Comparison of ENCODE assay signal across 1 cellular context in the genomic region with DNA sequence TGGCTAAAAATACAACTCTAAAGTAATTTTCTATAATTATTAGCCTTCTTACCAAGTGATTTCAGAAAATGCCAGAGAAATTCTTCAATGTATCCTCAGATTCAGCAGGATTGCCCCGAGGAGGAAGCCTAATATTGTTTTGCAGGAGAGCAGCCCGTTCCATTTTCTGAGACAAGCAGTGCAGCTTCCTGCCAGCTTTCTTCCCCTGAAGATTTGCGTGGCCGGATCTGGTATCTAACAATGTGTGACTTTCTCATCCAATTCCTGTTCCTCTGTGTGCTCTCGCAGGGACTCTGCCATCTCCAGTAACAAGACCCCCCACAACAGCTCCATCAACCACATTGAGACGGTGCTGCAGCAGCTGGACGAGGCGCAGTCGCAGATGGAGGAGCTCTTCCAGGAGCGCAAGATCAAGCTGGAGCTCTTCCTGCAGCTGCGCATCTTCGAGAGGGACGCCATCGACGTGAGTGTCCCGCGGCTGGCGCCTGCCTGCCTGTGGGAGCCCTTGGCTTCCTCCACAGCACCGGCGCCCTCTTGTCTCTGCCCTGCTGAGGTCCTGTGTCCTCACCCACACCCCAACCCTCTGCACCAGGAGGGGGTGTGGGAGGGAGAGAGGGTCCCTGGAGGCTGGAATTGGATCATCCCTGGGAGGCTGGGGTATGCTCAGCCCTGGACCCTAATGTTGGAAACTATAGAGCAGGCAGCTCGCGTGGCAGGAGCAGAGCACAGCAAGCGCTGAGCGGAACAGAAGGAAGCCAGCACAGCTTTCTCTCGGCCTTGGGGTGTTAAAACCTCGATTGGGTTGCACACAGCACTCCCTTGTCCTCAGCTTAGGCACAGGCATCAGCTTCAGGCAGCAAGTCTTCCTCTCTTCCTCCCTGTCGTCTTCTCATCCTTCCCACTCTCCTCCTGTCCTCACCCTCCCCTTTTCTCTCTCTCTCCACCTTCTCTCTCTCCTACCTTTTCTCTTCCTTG.
TF ChIP-seq lines count a peak whose summit lies in the region.

No MANE protein-coding gene starts in this region.

TF ChIP-seq in K562, 482 proteins besides CTCF, POLR2A, EP300 and RAD21:
- TF ChIP-seq AFF4 (CRISPR knock-in tag; IDR thresholded peaks at IDR 0.05) (no peak), NRF1 (conservative IDR thresholded peaks at IDR 0.05 in 1 of 2, IDR thresholded peaks at IDR 0.05 in 1 of 2) (peak; percentile 26 to 46; a peak in 3 of 4 replicates), ZNF444 (CRISPR knock-in tag; IDR thresholded peaks at IDR 0.05) (no peak), SMAD2 (IDR thresholded peaks at IDR 0.05; ENCODE audit: low read depth, low read length) (no peak)
